Comparison of ENCODE assay signal across 11 cellular contexts in genomic region chr1:20590313-20590777, GRCh38. TPM values are rescaled to one million over a fixed set of nuclear protein-coding genes. Genes with fewer than 3 reads are reported as not detected.
DNase-seq lines count a peak whose midpoint lies in the region; ATAC-seq and TF ChIP-seq lines count a peak whose summit lies in the region.
"Had no signal": no experiment of that assay in that cellular context is flagged by ENCODE, and none has a peak within 500 bp of the region (broad histone marks: within the 10 kb centered on the region; RNA-seq: fewer than 3 reads in every experiment).

No MANE protein-coding gene starts in this region.

- H3K27ac ChIP-seq in HUES6 (ENCODE audit: low read depth, low read length) (no peak overlapping the region), WERI-Rb-1 (peak overlapping the region; percentile 32), right cardiac atrium (ENCODE audit: low read length) (no peak overlapping the region), spleen (peak overlapping the region in 7 of 8 donors; percentile 77 to 95 (median 86))

- H3K36me3 ChIP-seq in HUES6 (ENCODE audit: control insufficient read depth, insufficient read depth, low read length) (no peaks in the 10 kb centered on the region), WERI-Rb-1 (no peaks in the 10 kb centered on the region), spleen (peaks cover 0 to 21% (median 0%) of the 10 kb centered on the region in 6 donors)

- H3K9ac ChIP-seq in HUES6 (ENCODE audit: low read length), result no peak overlapping the region

- no peaks in the 10 kb centered on the region for H3K27me3 ChIP-seq in HUES6 (ENCODE audit: control insufficient read depth, insufficient read depth, low read length)
- no peaks in the 10 kb centered on the region for H3K27me3 ChIP-seq in WERI-Rb-1 (ENCODE audit: insufficient read depth, low read depth, severe bottlenecking)
- H3K27me3 ChIP-seq in right cardiac atrium (ENCODE audit: control insufficient read depth, insufficient read depth), result no peaks in the 10 kb centered on the region
- H3K27me3 ChIP-seq in spleen (replicated peaks in 1 of 7), result peaks cover 0 to 66% (median 11%) of the 10 kb centered on the region in 7 donors

- H3K4me1 ChIP-seq in HUES6 (ENCODE audit: control insufficient read depth, insufficient read depth, low read length), result peaks cover 31% of the 10 kb centered on the region
- H3K4me1 ChIP-seq in right cardiac atrium (ENCODE audit: control insufficient read depth, insufficient read depth, low read length), result peaks cover 3% of the 10 kb centered on the region
- peaks cover 0 to 61% (median 15%) of the 10 kb centered on the region in 6 donors for H3K4me1 ChIP-seq in spleen

- WGBS in right cardiac atrium, result 30% methylated on average over 7 of the region's 7 CpGs
- WGBS in spleen, 5 donors, result 22 to 51% (median 27%) methylated on average over 7 of the region's 7 CpGs

- intact Hi-C loops in right cardiac atrium (cut with DNase I) (no loop called here), spleen (cut with DNase I; ENCODE audit: low total_unique reads) (no loop called here)

- ATAC-seq in right cardiac atrium, result peak in 1 of 2 donors; percentile 49
- ATAC-seq in HG03139 (IDR thresholded peaks at IDR 0.05; ENCODE audit: unreplicated experiment), result no peak
- ATAC-seq: T-cell had no signal

- H3K9me3 ChIP-seq in HUES6 (ENCODE audit: control insufficient read depth, insufficient read depth, low read depth, low read length), result no peaks in the 10 kb centered on the region
- no peaks in the 10 kb centered on the region for H3K9me3 ChIP-seq in WERI-Rb-1 (ENCODE audit: severe bottlenecking)
- no peaks in the 10 kb centered on the region for H3K9me3 ChIP-seq in right cardiac atrium (ENCODE audit: control insufficient read depth, low read length)
- no peaks in the 10 kb centered on the region for H3K9me3 ChIP-seq in spleen

- no peak for TF ChIP-seq CTCF in WERI-Rb-1 (IDR thresholded peaks at IDR 0.05; ENCODE audit: low read depth, low read length)
- TF ChIP-seq CTCF in spleen (IDR thresholded peaks at IDR 0.05 in 8 of 11, conservative IDR thresholded peaks at IDR 0.05 in 3 of 11), result no peak

- TF ChIP-seq POLR2A in spleen (IDR thresholded peaks at IDR 0.05), result no peak

- H3K4me3 ChIP-seq in HUES6 (ENCODE audit: low read depth, low read length) (peak overlapping the region; percentile 51; the same call in 1 of the 2 replicates), WERI-Rb-1 (ENCODE audit: low read depth, low read length) (peak overlapping the region; percentile 35), right cardiac atrium (ENCODE audit: low read length) (no peak overlapping the region), spleen (peak overlapping the region in 4 of 8 donors; percentile 26 to 66 (median 34))

- DNase-seq in WERI-Rb-1 (peak; percentile 68), right cardiac atrium (peak in 2 of 3 donors; percentile 45 to 55), spleen (peak; percentile 75), globus pallidus (ENCODE audit: low spot score) (no peak)
- DNase-seq in activated CD4-positive, CD25-positive, alpha-beta regulatory T cell treated with anti-CD3 and anti-CD28 coated beads, Interleukin-2, amount 50 U/mL, for 72 hours, result no peak
- no peak for DNase-seq in stimulated activated CD4-positive, alpha-beta T cell treated with anti-CD3 and anti-CD28 coated beads, Interleukin-4, amount 100 ng/mL, for 1 hour
- DNase-seq: activated T-cell treated with anti-CD3 and anti-CD28 coated beads, Interleukin-2, amount 50 U/mL, for 1 hour; NCI-H1417 treated with DMSO at 0.1 percent for 48 hours had no signal

RNA-seq across cellular contexts. Expression of gene CDA, which starts 1.4 kb away (rescaled TPM):
- total RNA-seq in right cardiac atrium (1 to 10 TPM; 2.2 to 3.6 (median 2.4) TPM), spleen (10 to 100 TPM in 6 of 7 donors, 1 to 10 TPM in 1; 8.5 to 47.2 (median 18.6) TPM)
- polyA plus RNA-seq in right cardiac atrium (6.7 TPM), spleen (10 to 100 TPM in 1 of 3 donors, 1 to 10 TPM in 2; 4.2 to 18.0 (median 6.0) TPM)

RNA-seq across cellular contexts. Expression of gene FAM43B, which starts 38.0 kb away (rescaled TPM):
- 1 to 10 TPM; 1.6 to 3.6 (median 2.7) TPM for total RNA-seq in right cardiac atrium
- polyA plus RNA-seq in right cardiac atrium, result 1.3 TPM
- under 1 TPM; 0.27 to 0.97 (median 0.79) TPM for total RNA-seq in spleen
- polyA plus RNA-seq in spleen, result under 1 TPM; 0.11 to 0.24 (median 0.22) TPM
- total RNA-seq: T-cell had no signal

RNA-seq across cellular contexts. Expression of gene PINK1, which starts 42.9 kb away (rescaled TPM):
- total RNA-seq in right cardiac atrium (100 to 1,000 TPM; 143 to 161 (median 156) TPM), spleen (10 to 100 TPM; 34.3 to 73.4 (median 52.9) TPM)
- polyA plus RNA-seq in right cardiac atrium (215 TPM), spleen (10 to 100 TPM; 20.3 to 42.8 (median 23.3) TPM)

Comparison
In these comparisons a context has a peak if more than half of its experiments do, and no peak if none do; other contexts are left out.
1. H3K27ac ChIP-seq: peak in WERI-Rb-1 (single experiment) and spleen (7 of 8); none in HUES6 (single experiment) and right cardiac atrium (single experiment).
2. DNase-seq: peak in WERI-Rb-1 (single experiment), right cardiac atrium (2 of 3) and spleen (single experiment); none in activated CD4-positive, CD25-positive, alpha-beta regulatory T cell treated with anti-CD3 and anti-CD28 coated beads, Interleukin-2, amount 50 U/mL, for 72 hours (single experiment), stimulated activated CD4-positive, alpha-beta T cell treated with anti-CD3 and anti-CD28 coated beads, Interleukin-4, amount 100 ng/mL, for 1 hour (single experiment) and globus pallidus (single experiment).